Comparison of ENCODE assay signal across 9 cellular contexts in genomic region chr19:4916292-4917082, GRCh38. TPM values are rescaled to one million over a fixed set of nuclear protein-coding genes. Genes with fewer than 3 reads are reported as not detected.
DNase-seq lines count a peak whose midpoint lies in the region; ATAC-seq and TF ChIP-seq lines count a peak whose summit lies in the region.
"Had no signal": no experiment of that assay in that cellular context is flagged by ENCODE, and none has a peak within 500 bp of the region (broad histone marks: within the 10 kb centered on the region; RNA-seq: fewer than 3 reads in every experiment).

No MANE protein-coding gene starts in this region.

- WGBS in esophagus squamous epithelium, 2 donors = 65 to 79% methylated on average over 15 to 18 of the region's 41 CpGs
- WGBS in GM23248 (ENCODE audit: low coverage in 1 of 2, low lambda C conversion rate in 2 of 2, missing lambda C conversion rate in 2 of 2), 2 experiments = 91 to 92% methylated on average over 39 to 41 of the region's 41 CpGs

- no peaks in the 10 kb centered on the region for H3K9me3 Mint-ChIP-seq in activated CD4-positive, alpha-beta T cell treated with anti-CD3 and anti-CD28 coated beads, Interleukin-2, amount 10 ng/mL, durations not matched to agents 7 days and 5 days
- no peaks in the 10 kb centered on the region for H3K9me3 Mint-ChIP-seq in stimulated activated memory B cell treated with anti-CD40 and anti-IgM and Interleukin-4, amounts not matched to agents 10 μg/mL and 1 μg/mL and 100 μg/mL, for 72 hours

- H3K4me1 Mint-ChIP-seq in activated CD4-positive, alpha-beta T cell treated with anti-CD3 and anti-CD28 coated beads, Interleukin-2, amount 10 ng/mL, durations not matched to agents 7 days and 5 days = peaks cover 61% of the 10 kb centered on the region
- H3K4me1 Mint-ChIP-seq in stimulated activated memory B cell treated with anti-CD40 and anti-IgM and Interleukin-4, amounts not matched to agents 10 μg/mL and 1 μg/mL and 100 μg/mL, for 72 hours = peaks cover 50% of the 10 kb centered on the region

- no peaks in the 10 kb centered on the region for H4K20me1 ChIP-seq in GM23248 (ENCODE audit: insufficient read depth)

- DNase-seq in activated CD4-positive, alpha-beta T cell treated with anti-CD3 and anti-CD28 coated beads, Interleukin-2, amount 10 ng/mL, durations not matched to agents 7 days and 5 days = peak; percentile 41
- no peak for DNase-seq in esophagus squamous epithelium (lab: John Stamatoyannopoulos, UW)
- no peak for DNase-seq in NCI-H1105 (lab: John Stamatoyannopoulos, UW)
- no peak for DNase-seq in foreskin keratinocyte
- DNase-seq in GM23248 = no peak

- H3K27ac Mint-ChIP-seq in activated CD4-positive, alpha-beta T cell treated with anti-CD3 and anti-CD28 coated beads, Interleukin-2, amount 10 ng/mL, durations not matched to agents 7 days and 5 days = peak overlapping the region; percentile 96
- H3K27ac Mint-ChIP-seq in stimulated activated memory B cell treated with anti-CD40 and anti-IgM and Interleukin-4, amounts not matched to agents 10 μg/mL and 1 μg/mL and 100 μg/mL, for 72 hours = peak overlapping the region; percentile 90

- H3K4me3 ChIP-seq in esophagus squamous epithelium (peak overlapping the region in 3 of 4 donors; percentile 28 to 53 (median 37)), GM23248 (no peak overlapping the region)

- H3K9me3 ChIP-seq in esophagus squamous epithelium = no peaks in the 10 kb centered on the region
- H3K9me3 ChIP-seq in GM23248 (ENCODE audit: low read depth) = no peaks in the 10 kb centered on the region

- peak; percentile 71 for ATAC-seq in stimulated activated memory B cell treated with anti-CD40 and anti-IgM and Interleukin-4, amounts not matched to agents 10 μg/mL and 1 μg/mL and 100 μg/mL, for 72 hours
- ATAC-seq in HG03432 (IDR thresholded peaks at IDR 0.05; ENCODE audit: unreplicated experiment) (no peak), foreskin keratinocyte (no peak)

- in situ Hi-C loops in GM18951 (cut with MboI; ENCODE audit: low sequenced_read_pairs, unreplicated experiment) = no loop called here
- in situ Hi-C loops in GM23248 (cut with MboI) = no loop called here

- CTCF ChIA-PET in activated CD4-positive, alpha-beta T cell treated with anti-CD3 and anti-CD28 coated beads, Interleukin-2, amount 10 ng/mL, durations not matched to agents 7 days and 5 days (lab: Charles Lee) = interaction anchor here (0.6 to 1.7 kb wide), 9 partner anchors 10 to 106 kb away, joined by 3 to 5 read pairs (median 3); partner anchors contain the start of gene KDM4B

- H3K27me3 ChIP-seq in esophagus squamous epithelium (no peaks in the 10 kb centered on the region), foreskin keratinocyte (no peaks in the 10 kb centered on the region), GM23248 (replicated peaks; ENCODE audit: insufficient read depth) (no peaks in the 10 kb centered on the region)

- peaks cover 67% of the 10 kb centered on the region for H3K36me3 Mint-ChIP-seq in activated CD4-positive, alpha-beta T cell treated with anti-CD3 and anti-CD28 coated beads, Interleukin-2, amount 10 ng/mL, durations not matched to agents 7 days and 5 days (ENCODE audit: low read depth)
- no peaks in the 10 kb centered on the region for H3K36me3 Mint-ChIP-seq in stimulated activated memory B cell treated with anti-CD40 and anti-IgM and Interleukin-4, amounts not matched to agents 10 μg/mL and 1 μg/mL and 100 μg/mL, for 72 hours

- no peak overlapping the region for H3K4me2 ChIP-seq in GM23248 (ENCODE audit: unreplicated experiment)

- peaks cover 90% of the 10 kb centered on the region for H3K79me2 ChIP-seq in GM23248 (ENCODE audit: insufficient read depth)

- TF ChIP-seq POLR2A in GM18951 (IDR thresholded peaks at IDR 0.05; ENCODE audit: extremely low read depth, insufficient read depth, insufficient read length) (peak; percentile 61), esophagus squamous epithelium (IDR thresholded peaks at IDR 0.05) (peak in 1 of 4 donors; percentile 42)

- no peaks in the 10 kb centered on the region for H3K9me2 ChIP-seq in GM23248 (ENCODE audit: insufficient read depth)

- H3K36me3 ChIP-seq in esophagus squamous epithelium = no peaks in the 10 kb centered on the region
- no peaks in the 10 kb centered on the region; the same call in 1 of the 2 replicates for H3K36me3 ChIP-seq in GM23248 (ENCODE audit: low read depth)

- no peaks in the 10 kb centered on the region for H3K27me3 Mint-ChIP-seq in activated CD4-positive, alpha-beta T cell treated with anti-CD3 and anti-CD28 coated beads, Interleukin-2, amount 10 ng/mL, durations not matched to agents 7 days and 5 days
- no peaks in the 10 kb centered on the region for H3K27me3 Mint-ChIP-seq in stimulated activated memory B cell treated with anti-CD40 and anti-IgM and Interleukin-4, amounts not matched to agents 10 μg/mL and 1 μg/mL and 100 μg/mL, for 72 hours

- peak overlapping the region; percentile 54 to 85 (median 66) for H3K27ac ChIP-seq in esophagus squamous epithelium
- no peak overlapping the region for H3K27ac ChIP-seq in foreskin keratinocyte
- H3K27ac ChIP-seq in GM23248 = no peak overlapping the region

- peaks cover 35% of the 10 kb centered on the region for H3F3A ChIP-seq in GM23248 (ENCODE audit: insufficient read depth)

- no peak overlapping the region for H3K9ac ChIP-seq in GM23248

- POLR2A ChIA-PET in activated CD4-positive, alpha-beta T cell treated with anti-CD3 and anti-CD28 coated beads, Interleukin-2, amount 10 ng/mL, durations not matched to agents 7 days and 5 days (lab: Charles Lee) = no interaction called here

- intact Hi-C loops in esophagus squamous epithelium (cut with DNase I) = loop anchor here (5.0 kb wide), 1 partner anchor 104 kb away; no protein-coding TSS in a partner anchor

- TF ChIP-seq CTCF in esophagus squamous epithelium (IDR thresholded peaks at IDR 0.05) = no peak
- TF ChIP-seq CTCF in foreskin keratinocyte (conservative IDR thresholded peaks at IDR 0.05) = no peak

- no peak overlapping the region for H2AFZ ChIP-seq in GM23248

- H3K4me3 Mint-ChIP-seq in activated CD4-positive, alpha-beta T cell treated with anti-CD3 and anti-CD28 coated beads, Interleukin-2, amount 10 ng/mL, durations not matched to agents 7 days and 5 days = peak overlapping the region; percentile 85
- peak overlapping the region; percentile 91 for H3K4me3 Mint-ChIP-seq in stimulated activated memory B cell treated with anti-CD40 and anti-IgM and Interleukin-4, amounts not matched to agents 10 μg/mL and 1 μg/mL and 100 μg/mL, for 72 hours

- H3K4me1 ChIP-seq in esophagus squamous epithelium (peaks cover 14 to 50% (median 20%) of the 10 kb centered on the region in 3 donors), foreskin keratinocyte (peaks cover 23% of the 10 kb centered on the region), GM23248 (ENCODE audit: insufficient read depth) (peaks cover 35% of the 10 kb centered on the region)

RNA-seq across cellular contexts. Expression of gene UHRF1, which starts 7.2 kb away (rescaled TPM):
- total RNA-seq in activated CD4-positive, alpha-beta T cell treated with anti-CD3 and anti-CD28 coated beads, Interleukin-2, amount 10 ng/mL, durations not matched to agents 7 days and 5 days = 100 to 1,000 TPM; 130 to 141 TPM
- total RNA-seq in esophagus squamous epithelium = 10 to 100 TPM in 3 of 4 donors, 1 to 10 TPM in 1; 3.4 to 21.7 (median 11.5) TPM
- 75.9 and 89.2 TPM in 2 replicates for total RNA-seq in foreskin keratinocyte
- polyA plus RNA-seq in foreskin keratinocyte = 33.8 and 37.4 TPM in 2 replicates
- total RNA-seq in GM23248 (2014; rRNA removed; shearing (Covaris generic)) = 29.3 and 29.4 TPM in 2 replicates
- 26.9 and 28.6 TPM in 2 replicates for polyA plus RNA-seq in GM23248 (2016; fragmentation: Nextera tagmentation; extraction: Ambion mirVana)

RNA-seq across cellular contexts. Expression of gene ARRDC5, which starts 13.8 kb away (rescaled TPM):
- 1 to 10 TPM; 1.5 to 1.8 TPM for total RNA-seq in activated CD4-positive, alpha-beta T cell treated with anti-CD3 and anti-CD28 coated beads, Interleukin-2, amount 10 ng/mL, durations not matched to agents 7 days and 5 days
- under 1 TPM in 2 of 4 donors, not detected in 2; 0.38 to 0.62 TPM for total RNA-seq in esophagus squamous epithelium
- total RNA-seq in foreskin keratinocyte = not detected in 2 replicates
- polyA plus RNA-seq in foreskin keratinocyte = not detected in 2 replicates
- not detected in 2 replicates for total RNA-seq in GM23248 (2014; rRNA removed; shearing (Covaris generic))
- polyA plus RNA-seq in GM23248 (2016; fragmentation: Nextera tagmentation; extraction: Ambion mirVana) = not detected in 2 replicates
- total RNA-seq: temporal lobe had no signal

RNA-seq across cellular contexts. Expression of gene PLIN3, which starts 49.0 kb away (rescaled TPM):
- 10 to 100 TPM; 24.1 to 28.1 TPM for total RNA-seq in activated CD4-positive, alpha-beta T cell treated with anti-CD3 and anti-CD28 coated beads, Interleukin-2, amount 10 ng/mL, durations not matched to agents 7 days and 5 days
- total RNA-seq in esophagus squamous epithelium (100 to 1,000 TPM in 3 of 4 donors, 10 to 100 TPM in 1; 67.3 to 173 (median 147) TPM), foreskin keratinocyte (100 and 116 TPM in 2 replicates)
- polyA plus RNA-seq in foreskin keratinocyte (105 and 115 TPM in 2 replicates), GM23248 (2016; fragmentation: Nextera tagmentation; extraction: Ambion mirVana) (398 and 415 TPM in 2 replicates)
- total RNA-seq in GM23248 (2014; rRNA removed; shearing (Covaris generic)) = 306 and 372 TPM in 2 replicates

RNA-seq across cellular contexts. Expression of gene KDM4B, which starts 52.4 kb away (rescaled TPM):
- 10 to 100 TPM; 37.1 to 40.2 TPM for total RNA-seq in activated CD4-positive, alpha-beta T cell treated with anti-CD3 and anti-CD28 coated beads, Interleukin-2, amount 10 ng/mL, durations not matched to agents 7 days and 5 days
- total RNA-seq in esophagus squamous epithelium (10 to 100 TPM; 14.0 to 39.9 (median 19.5) TPM), foreskin keratinocyte (7.2 and 7.3 TPM in 2 replicates)
- polyA plus RNA-seq in foreskin keratinocyte (3.1 TPM in 2 replicates), GM23248 (2016; fragmentation: Nextera tagmentation; extraction: Ambion mirVana) (13.3 and 14.8 TPM in 2 replicates)
- total RNA-seq in GM23248 (2014; rRNA removed; shearing (Covaris generic)) = 20.5 and 28.7 TPM in 2 replicates

Comparison
In these comparisons a context has a peak if more than half of its experiments do, and no peak if none do; other contexts are left out.
1. H3K27ac ChIP-seq: peak in esophagus squamous epithelium (4 of 4); none in foreskin keratinocyte (single experiment) and GM23248 (single experiment).